14 cellular contexts compared by ENCODE assay signal in the genomic region with DNA sequence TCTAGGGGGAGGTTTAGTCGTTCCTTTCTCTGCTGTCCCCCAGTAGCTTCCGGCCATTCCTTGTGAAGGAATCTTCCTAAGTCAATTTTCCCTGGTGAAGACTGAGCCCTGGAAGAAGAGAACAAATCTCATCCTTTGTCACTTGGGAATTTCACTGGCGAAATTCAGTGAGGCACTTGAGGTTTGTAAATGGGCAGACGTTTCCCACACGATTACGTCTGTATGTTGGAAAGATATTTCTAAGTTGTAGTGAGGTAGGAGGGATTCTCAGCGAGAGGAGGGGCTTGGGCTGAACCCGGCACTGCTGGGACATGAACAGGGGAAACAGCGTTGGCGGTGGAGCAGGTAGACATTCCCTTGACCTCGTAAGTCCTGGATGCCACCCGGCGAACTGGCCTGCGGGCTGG. TPM values are rescaled to one million over a fixed set of nuclear protein-coding genes. Genes with fewer than 3 reads are reported as not detected.
A peak's percentile ranks its signal among the peaks of the same experiment; 100 is the strongest.
DNase-seq lines count a peak whose midpoint lies in the region; ATAC-seq, FAIRE-seq and TF ChIP-seq lines count a peak whose summit lies in the region.
"Had no signal": no experiment of that assay in that cellular context is flagged by ENCODE, and none has a peak within 500 bp of the region (broad histone marks: within the 10 kb centered on the region; RNA-seq: fewer than 3 reads in every experiment).

No MANE protein-coding gene starts in this region.

- no peak for DNase-seq in PC-9
- no peak for DNase-seq in endothelial cell of umbilical vein (ENCODE audit: low read depth, low spot score)
- no peak for DNase-seq in memory B cell (ENCODE audit: low spot score in 2 of 2)
- no peak for DNase-seq in thoracic aorta (ENCODE audit: low spot score)
- no peak for DNase-seq in activated CD4-positive, alpha-beta T cell treated with anti-CD3 and anti-CD28 coated beads for 48 hours
- no peak for DNase-seq in germinal center (ENCODE audit: low spot score)
- DNase-seq in stimulated activated CD4-positive, alpha-beta T cell treated with anti-CD3 and anti-CD28 coated beads, Interleukin-2, amount 100 ng/mL, for 48 hours: no peak
- DNase-seq: DMS 273 treated with DMSO at 0.1 percent for 48 hours; effector CD4-positive, alpha-beta T cell; mucosa of descending colon; NCI-H2029 treated with DMSO at 0.1 percent for 48 hours; stimulated activated CD4-positive, alpha-beta T cell treated with anti-CD3 and anti-CD28 coated beads, Interleukin-15, amount 100 ng/mL, for 24 hours had no signal

- dilution Hi-C loops in endothelial cell of umbilical vein (cut with MboI; ENCODE audit: extremely low pct_ligation_motif_present, low sequenced_read_pairs): no loop called here

- H3K4me2 ChIP-seq in PC-9: no peak overlapping the region
- H3K4me2 ChIP-seq in endothelial cell of umbilical vein (ENCODE audit: insufficient read depth, low read length): peak overlapping the region; percentile 48

- H3K27ac ChIP-seq in PC-9 (no peak overlapping the region), endothelial cell of umbilical vein (ENCODE audit: insufficient read depth, low read depth, low read length) (peak overlapping the region; percentile 65), thoracic aorta (peak overlapping the region; percentile 50 to 69)

- H3K4me3 ChIP-seq in PC-9 (no peak overlapping the region), endothelial cell of umbilical vein (replicated peaks in 1 of 3; ENCODE audit: insufficient read depth in 1 of 3, low read depth in 1 of 3, low read length in 3 of 3) (no peak overlapping the region), thoracic aorta (peak overlapping the region; percentile 46)
- H3K4me3 ChIP-seq: K562, mucosa of descending colon had no signal

- ATAC-seq in memory B cell (ENCODE audit: low read depth) (no peak), thoracic aorta (ENCODE audit: insufficient number of reproducible peaks, low FRiP score, low read depth) (no peak)
- ATAC-seq: K562 had no signal

- H3K9me3 Mint-ChIP-seq in memory B cell: no peaks in the 10 kb centered on the region

- H3K36me3 Mint-ChIP-seq in memory B cell: peaks cover 14% of the 10 kb centered on the region

- no peak for TF ChIP-seq CTCF in PC-9 (conservative IDR thresholded peaks at IDR 0.05)
- no peak for TF ChIP-seq CTCF in endothelial cell of umbilical vein (IDR thresholded peaks at IDR 0.05; ENCODE audit: extremely low read depth in 1 of 2, insufficient read depth in 1 of 2, low read depth in 1 of 2, low read length in 2 of 2)
- TF ChIP-seq CTCF in thoracic aorta (IDR thresholded peaks at IDR 0.05): no peak

- peak overlapping the region; percentile 24 for H3K9ac ChIP-seq in endothelial cell of umbilical vein (replicated peaks; ENCODE audit: extremely low read depth, insufficient read depth, low read length)

- H3K27me3 ChIP-seq in PC-9 (ENCODE audit: insufficient read depth, low read depth) (no peaks in the 10 kb centered on the region), endothelial cell of umbilical vein (ENCODE audit: control insufficient read depth in 2 of 2, insufficient read depth in 2 of 2, low read length in 2 of 2) (no peaks in the 10 kb centered on the region), thoracic aorta (replicated peaks; ENCODE audit: insufficient read depth) (no peaks in the 10 kb centered on the region)

- no peak overlapping the region for H2AFZ ChIP-seq in PC-9
- no peak overlapping the region for H2AFZ ChIP-seq in endothelial cell of umbilical vein (ENCODE audit: low read depth, low read length)

- no peak overlapping the region for H3K4me3 Mint-ChIP-seq in memory B cell
- H3K4me3 Mint-ChIP-seq: activated naive CD8-positive, alpha-beta T cell had no signal

- intact Hi-C loops in PC-9 (cut with micrococcal nuclease; ENCODE audit: unreplicated experiment): no loop called here
- intact Hi-C loops in endothelial cell of umbilical vein (cut with micrococcal nuclease): no loop called here

- no peaks in the 10 kb centered on the region for H3F3A ChIP-seq in PC-9 (ENCODE audit: insufficient read depth, low read depth)

- no peaks in the 10 kb centered on the region; the same call in 1 of the 2 replicates for H3K9me3 ChIP-seq in PC-9 (ENCODE audit: insufficient read depth, low read depth)
- no peaks in the 10 kb centered on the region for H3K9me3 ChIP-seq in endothelial cell of umbilical vein (replicated peaks; ENCODE audit: control insufficient read depth, insufficient read depth, low read length)
- no peaks in the 10 kb centered on the region for H3K9me3 ChIP-seq in thoracic aorta
- H3K9me3 ChIP-seq: mucosa of descending colon had no signal

- no peaks in the 10 kb centered on the region for H3K9me1 ChIP-seq in endothelial cell of umbilical vein (replicated peaks; ENCODE audit: control insufficient read depth, extremely low read depth, insufficient read depth, low read length)

- BruUV-seq in PC-9 (replicated peaks; lab: Mats Ljungman, UMichigan) (TSS peak; percentile 45), endothelial cell of umbilical vein (replicated peaks; lab: Mats Ljungman, UMichigan) (no TSS peak)

- TF ChIP-seq POLR2A in endothelial cell of umbilical vein (IDR thresholded peaks at IDR 0.05; ENCODE audit: low read depth, low read length): no peak

- CTCF ChIA-PET in PC-9 (lab: Charles Lee): interaction anchor here (0.7 kb wide), 1 partner anchor 71 kb away, joined by 4 read pairs; no protein-coding TSS in a partner anchor
- CTCF ChIA-PET in endothelial cell of umbilical vein (lab: Charles Lee): interaction anchor here (1.2 to 1.8 kb wide), 3 partner anchors 10 to 92 kb away, joined by 3 to 9 read pairs (median 3); no protein-coding TSS in a partner anchor

- H3K9me2 ChIP-seq in PC-9 (ENCODE audit: insufficient read depth): no peaks in the 10 kb centered on the region

- no peaks in the 10 kb centered on the region for H3K36me3 ChIP-seq in PC-9 (ENCODE audit: low read depth)
- H3K36me3 ChIP-seq in endothelial cell of umbilical vein (ENCODE audit: control insufficient read depth in 2 of 2, extremely low read depth in 1 of 2, insufficient read depth in 2 of 2, low read length in 2 of 2): no peaks in the 10 kb centered on the region
- H3K36me3 ChIP-seq in thoracic aorta: no peaks in the 10 kb centered on the region

- no peaks in the 10 kb centered on the region; the same call in 1 of the 2 replicates for H4K20me1 ChIP-seq in PC-9 (ENCODE audit: insufficient read depth)
- H4K20me1 ChIP-seq in endothelial cell of umbilical vein (replicated peaks; ENCODE audit: control insufficient read depth, extremely low read depth, insufficient read depth, low read length): no peaks in the 10 kb centered on the region

- H3K27me3 Mint-ChIP-seq in memory B cell: no peaks in the 10 kb centered on the region
- H3K27me3 Mint-ChIP-seq: activated naive CD8-positive, alpha-beta T cell had no signal

- no peak for FAIRE-seq in endothelial cell of umbilical vein (lab: Jason Lieb, UNC)
- FAIRE-seq: K562 had no signal

- H3K79me2 ChIP-seq in PC-9 (ENCODE audit: low read depth) (peaks cover 38% of the 10 kb centered on the region), endothelial cell of umbilical vein (ENCODE audit: control insufficient read depth, insufficient read depth, low read length) (peaks cover 10% of the 10 kb centered on the region)

- H3K4me1 ChIP-seq in PC-9 (replicated peaks; ENCODE audit: insufficient read depth): no peaks in the 10 kb centered on the region
- H3K4me1 ChIP-seq in endothelial cell of umbilical vein (ENCODE audit: control insufficient read depth, extremely low read depth, insufficient read depth, low read length): peaks cover 10% of the 10 kb centered on the region
- H3K4me1 ChIP-seq in thoracic aorta (ENCODE audit: control insufficient read depth in 1 of 2, low read depth in 2 of 2): peaks cover 23 to 53% of the 10 kb centered on the region in 2 donors

- H3K27ac Mint-ChIP-seq in memory B cell: peak overlapping the region; percentile 19

- POLR2A ChIA-PET in PC-9 (lab: Charles Lee; ENCODE audit: unreplicated experiment): interaction anchor here (0.6 kb wide), 1 partner anchor 556 kb away, joined by 3 read pairs; no protein-coding TSS in a partner anchor
- POLR2A ChIA-PET in endothelial cell of umbilical vein (lab: Charles Lee): no interaction called here

- peaks cover 37% of the 10 kb centered on the region for H3K4me1 Mint-ChIP-seq in memory B cell

TF ChIP-seq in endothelial cell of umbilical vein, 7 proteins besides CTCF, POLR2A, EP300 and RAD21:
- TF ChIP-seq EZH2 (IDR thresholded peaks at IDR 0.05; ENCODE audit: borderline replicate concordance, low read depth, low read length, severe bottlenecking) (no peak), FOS (IDR thresholded peaks at IDR 0.05; ENCODE audit: borderline replicate concordance, insufficient read depth, low read length) (no peak), GATA2 (IDR thresholded peaks at IDR 0.05; ENCODE audit: insufficient read depth, insufficient read length, low read depth, low read length) (no peak), MYC (IDR thresholded peaks at IDR 0.05; ENCODE audit: low read depth, low read length) (no peak), POLR2AphosphoS5 (IDR thresholded peaks at IDR 0.05; ENCODE audit: insufficient read depth, low read depth, low read length) (no peak), JUN (IDR thresholded peaks at IDR 0.05; ENCODE audit: borderline replicate concordance, insufficient read depth, insufficient read length, low read depth) (no peak)
- TF ChIP-seq, protein P1, sequence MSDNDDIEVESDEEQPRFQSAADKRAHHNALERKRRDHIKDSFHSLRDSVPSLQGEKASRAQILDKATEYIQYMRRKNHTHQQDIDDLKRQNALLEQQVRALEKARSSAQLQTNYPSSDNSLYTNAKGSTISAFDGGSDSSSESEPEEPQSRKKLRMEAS (IDR thresholded peaks at IDR 0.05; ENCODE audit: insufficient read depth, insufficient read length): no peak

RNA-seq across cellular contexts. Expression of a gene that starts 47.2 kb away (rescaled TPM):
- total RNA-seq in PC-9 (2021) (104 and 121 TPM in 2 replicates), endothelial cell of umbilical vein (71.7 and 77.5 TPM in 2 replicates), thoracic aorta (100 to 1,000 TPM; 113 to 148 TPM)
- polyA plus RNA-seq in endothelial cell of umbilical vein: 51.8 and 56.3 TPM in 2 replicates
- 56.8 and 62.3 TPM in 2 replicates for polyA plus RNA-seq in endothelial cell of umbilical vein (2011; cell fraction: cytosol; rRNA removed)
- 52.3 and 56.6 TPM in 2 replicates for polyA plus RNA-seq in endothelial cell of umbilical vein (2011; cell fraction: nucleus; rRNA removed)
- 90.9 and 108 TPM in 2 replicates for polyA plus RNA-seq in endothelial cell of umbilical vein (2012)
- polyA minus RNA-seq in endothelial cell of umbilical vein: 62.0 and 63.0 TPM in 2 replicates
- polyA minus RNA-seq in endothelial cell of umbilical vein (2011; cell fraction: cytosol; rRNA and poly(A)+ RNA removed): 93.1 TPM
- polyA minus RNA-seq in endothelial cell of umbilical vein (2011; cell fraction: nucleus; rRNA and poly(A)+ RNA removed): 36.9 and 38.8 TPM in 2 replicates
